1 cellular context compared by ENCODE assay signal in the genomic region with DNA sequence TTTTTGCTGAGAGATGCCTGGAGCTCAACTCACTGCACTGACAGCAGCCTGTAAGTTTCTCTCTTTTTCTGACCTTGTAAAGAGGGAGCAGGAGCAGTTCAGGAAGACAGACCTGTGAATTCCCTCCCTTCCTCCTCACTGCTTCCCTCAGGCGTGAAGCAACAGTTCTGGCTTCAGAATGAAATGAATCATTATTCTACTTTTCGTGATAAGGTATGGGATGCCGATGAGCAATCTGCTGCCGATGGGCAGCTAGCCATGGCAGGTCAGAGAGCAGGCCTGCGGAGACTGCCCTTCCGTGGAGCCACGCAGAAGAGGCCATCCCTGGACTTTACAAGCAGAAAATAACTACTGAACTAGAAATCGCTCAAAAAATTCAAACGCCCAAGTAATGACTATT.
TF ChIP-seq lines count a peak whose summit lies in the region.

No MANE protein-coding gene starts in this region.

TF ChIP-seq in PFSK-1, 5 proteins besides CTCF, POLR2A, EP300 and RAD21 (continued from another document):
- TF ChIP-seq, protein P1, sequence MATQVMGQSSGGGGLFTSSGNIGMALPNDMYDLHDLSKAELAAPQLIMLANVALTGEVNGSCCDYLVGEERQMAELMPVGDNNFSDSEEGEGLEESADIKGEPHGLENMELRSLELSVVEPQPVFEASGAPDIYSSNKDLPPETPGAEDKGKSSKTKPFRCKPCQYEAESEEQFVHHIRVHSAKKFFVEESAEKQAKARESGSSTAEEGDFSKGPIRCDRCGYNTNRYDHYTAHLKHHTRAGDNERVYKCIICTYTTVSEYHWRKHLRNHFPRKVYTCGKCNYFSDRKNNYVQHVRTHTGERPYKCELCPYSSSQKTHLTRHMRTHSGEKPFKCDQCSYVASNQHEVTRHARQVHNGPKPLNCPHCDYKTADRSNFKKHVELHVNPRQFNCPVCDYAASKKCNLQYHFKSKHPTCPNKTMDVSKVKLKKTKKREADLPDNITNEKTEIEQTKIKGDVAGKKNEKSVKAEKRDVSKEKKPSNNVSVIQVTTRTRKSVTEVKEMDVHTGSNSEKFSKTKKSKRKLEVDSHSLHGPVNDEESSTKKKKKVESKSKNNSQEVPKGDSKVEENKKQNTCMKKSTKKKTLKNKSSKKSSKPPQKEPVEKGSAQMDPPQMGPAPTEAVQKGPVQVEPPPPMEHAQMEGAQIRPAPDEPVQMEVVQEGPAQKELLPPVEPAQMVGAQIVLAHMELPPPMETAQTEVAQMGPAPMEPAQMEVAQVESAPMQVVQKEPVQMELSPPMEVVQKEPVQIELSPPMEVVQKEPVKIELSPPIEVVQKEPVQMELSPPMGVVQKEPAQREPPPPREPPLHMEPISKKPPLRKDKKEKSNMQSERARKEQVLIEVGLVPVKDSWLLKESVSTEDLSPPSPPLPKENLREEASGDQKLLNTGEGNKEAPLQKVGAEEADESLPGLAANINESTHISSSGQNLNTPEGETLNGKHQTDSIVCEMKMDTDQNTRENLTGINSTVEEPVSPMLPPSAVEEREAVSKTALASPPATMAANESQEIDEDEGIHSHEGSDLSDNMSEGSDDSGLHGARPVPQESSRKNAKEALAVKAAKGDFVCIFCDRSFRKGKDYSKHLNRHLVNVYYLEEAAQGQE (IDR thresholded peaks at IDR 0.05; ENCODE audit: insufficient read depth in 1 of 2, low read depth in 2 of 2, low read length in 2 of 2) = 0 out of 4 replicates have a peak, but pooled peaks of 1 of the 2 experiments have one; percentile 29
